In the genomic region with DNA sequence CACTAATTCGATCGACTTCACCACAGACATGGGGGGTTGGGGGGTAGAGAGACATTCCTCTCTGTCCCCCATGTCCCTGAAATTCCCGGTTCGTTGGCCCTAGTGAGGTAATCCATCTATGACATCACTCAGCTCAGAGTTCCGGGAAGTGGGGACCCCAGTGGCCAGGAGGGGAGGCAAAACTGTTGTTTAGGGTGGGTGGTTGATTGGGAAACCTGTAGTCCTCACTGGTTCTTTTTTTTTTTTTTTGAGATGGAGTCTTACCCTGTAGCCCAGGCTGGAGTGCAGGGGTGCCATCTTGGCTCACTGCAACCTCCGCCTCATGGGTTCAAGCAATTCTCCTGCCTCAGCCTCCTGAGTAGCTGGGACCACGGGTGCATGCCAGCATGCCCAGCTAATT, we compare ENCODE assay signal across 18 cellular contexts. TPM values are rescaled to one million over a fixed set of nuclear protein-coding genes. Genes with fewer than 3 reads are reported as not detected.
"Had no signal": no experiment of that assay in that cellular context is flagged by ENCODE, and none has a peak within 500 bp of the region (broad histone marks: within the 10 kb centered on the region; RNA-seq: fewer than 3 reads in every experiment).

A gene (minus strand): TSS at position 101 of the 400 bp plus-strand sequence. CDS start 71 bp downstream, at position 30.

- H3K4me1 ChIP-seq: esophagus muscularis mucosa, gastroesophageal sphincter, heart right ventricle, left ventricle myocardium inferior, transverse colon, uterus had no signal

- H3K27ac ChIP-seq: esophagus muscularis mucosa, gastroesophageal sphincter, heart right ventricle, left ventricle myocardium inferior, transverse colon, uterus had no signal

- H3K36me3 ChIP-seq: esophagus muscularis mucosa, gastroesophageal sphincter, heart right ventricle, left ventricle myocardium inferior, transverse colon, uterus had no signal

- FAIRE-seq: astrocyte, bronchial epithelial cell had no signal

- H3K27me3 ChIP-seq: heart right ventricle, transverse colon, uterus had no signal

- ATAC-seq: gastroesophageal sphincter, heart right ventricle had no signal

- DNase-seq: activated CD4-positive, alpha-beta T cell treated with anti-CD3 and anti-CD28 coated beads, Interleukin-2, amount 50 U/mL, for 1 hour; cerebellar nuclear complex; cortex of kidney; effector CD8-positive, alpha-beta T cell; heart right ventricle; kidney glomerular epithelial cell; left ventricle myocardium inferior; mammary epithelial cell; stimulated activated CD4-positive, alpha-beta T cell treated with anti-CD3 and anti-CD28 coated beads, Interleukin-12 subunit alpha, Interleukin-12 subunit beta, amount 100 ng/mL, for 4 hours; stimulated activated CD4-positive, alpha-beta T cell treated with anti-CD3 and anti-CD28 coated beads, Interleukin-1b, Interleukin-23, amount 100 ng/mL, for 48 hours; stimulated activated CD8-positive, alpha-beta memory T cell treated with anti-CD3 and anti-CD28 coated beads, Interleukin-4, amount 100 ng/mL, for 48 hours; stimulated activated naive CD4-positive, alpha-beta T cell treated with Interleukin-2 at 50 U/mL for 16 hours; transverse colon; uterus had no signal

- H3K9me3 ChIP-seq: esophagus muscularis mucosa, gastroesophageal sphincter, heart right ventricle, left ventricle myocardium inferior, transverse colon, uterus had no signal

- H3K4me3 ChIP-seq: esophagus muscularis mucosa, gastroesophageal sphincter, heart right ventricle, left ventricle myocardium inferior, transverse colon, uterus had no signal

RNA-seq across cellular contexts. Expression of the gene that starts here (rescaled TPM):
- total RNA-seq: astrocyte, bronchial epithelial cell, left ventricle myocardium inferior, mammary epithelial cell had no signal
- polyA plus RNA-seq: mammary epithelial cell had no signal
